ENCODE assay signal across 8 cellular contexts in the genomic region with DNA sequence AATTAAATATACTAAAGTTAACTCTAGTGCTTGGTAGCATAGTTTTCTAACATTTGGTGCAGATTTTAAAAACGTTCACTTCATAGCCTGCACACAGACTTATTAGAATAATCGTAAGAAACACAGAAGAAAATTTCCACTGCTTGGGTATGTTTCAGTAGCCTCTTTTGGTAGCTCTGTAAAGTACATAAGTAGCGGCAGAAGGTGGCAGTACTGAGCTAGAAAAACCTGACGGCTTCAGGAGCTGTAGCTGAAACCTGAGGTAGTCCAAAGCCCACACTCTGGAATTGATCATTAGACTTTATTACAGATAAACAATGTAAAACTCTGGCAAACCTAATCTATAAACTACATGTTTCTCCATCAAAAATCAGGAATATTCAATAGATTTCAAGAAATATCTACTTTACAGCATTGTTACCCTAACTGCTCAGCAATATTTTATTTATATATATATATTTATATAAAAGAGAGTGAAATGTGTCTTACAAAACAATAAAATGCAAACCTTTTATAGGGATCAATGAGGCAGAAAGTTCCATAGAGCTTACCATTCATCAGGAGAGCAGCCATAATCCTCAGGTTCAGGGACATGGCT.
DNase-seq lines count a peak whose midpoint lies in the region; ATAC-seq, FAIRE-seq and TF ChIP-seq lines count a peak whose summit lies in the region.

No MANE protein-coding gene starts in this region.

- no peak overlapping the region for H3K4me2 ChIP-seq in Karpas-422 (ENCODE audit: low read depth, low read length, poor library complexity, severe bottlenecking)

- TF ChIP-seq CTCF in Panc1 (IDR thresholded peaks at IDR 0.05) (peak; percentile 62), fibroblast of villous mesenchyme (IDR thresholded peaks at IDR 0.05; ENCODE audit: insufficient read depth, low read depth, low read length) (peak; percentile 66), omental fat pad (IDR thresholded peaks at IDR 0.05) (no peak), transverse colon (IDR thresholded peaks at IDR 0.05) (peak; percentile 62 to 73 (median 68))

- DNase-seq in Karpas-422, result peak; percentile 88
- DNase-seq in Panc1 (ENCODE audit: low read depth, low spot score), result peak; percentile 17
- DNase-seq in activated T-helper 1 cell treated with anti-CD3 and anti-CD28 coated beads, Interleukin-2, amount 50 U/mL, for 16 hours (ENCODE audit: low read depth in 1 of 2, low spot score in 1 of 2), result peak; percentile 10 to 21
- peak; percentile 68 for DNase-seq in fibroblast of villous mesenchyme (ENCODE audit: low read depth)
- DNase-seq in omental fat pad (ENCODE audit: low spot score), result peak; percentile 32
- DNase-seq in transverse colon, result peak; percentile 72

- 5 to 15% methylated on average over 2 to 4 of the region's 4 CpGs for WGBS in transverse colon (ENCODE audit: low coverage in 1 of 2), 2 donors

- H3K4me3 ChIP-seq in Karpas-422 (ENCODE audit: low read length), result no peak overlapping the region
- H3K4me3 ChIP-seq in Panc1 (ENCODE audit: low read depth in 2 of 2, low read length in 2 of 2), result no peak overlapping the region
- H3K4me3 ChIP-seq in fibroblast of villous mesenchyme (ENCODE audit: low read depth, low read length), result no peak overlapping the region
- H3K4me3 ChIP-seq in transverse colon, result no peak overlapping the region

- H3K27ac ChIP-seq in Karpas-422 (ENCODE audit: low read length) (0 out of 2 replicates have a peak overlapping the region, but pooled peaks have one; percentile 29), Panc1 (ENCODE audit: low read length) (no peak overlapping the region), transverse colon (no peak overlapping the region)

- 0 out of 2 replicates have a peak, but pooled peaks cover 2% of the 10 kb centered on the region for H3K79me2 ChIP-seq in Karpas-422 (ENCODE audit: low read length)

- intact Hi-C loops in Panc1 (cut with micrococcal nuclease; ENCODE audit: unreplicated experiment), result loop anchor here (2.0 to 10.0 kb wide), 2 partner anchors 206 to 296 kb away; no protein-coding TSS in a partner anchor
- intact Hi-C loops in transverse colon (cut with DNase I; ENCODE audit: low total_unique reads), result no loop called here

- POLR2A ChIA-PET in Panc1 (lab: Charles Lee), result no interaction called here

- no peaks in the 10 kb centered on the region for H3K9me2 ChIP-seq in Karpas-422 (replicated peaks; ENCODE audit: insufficient read depth, low read length)

- no peak overlapping the region for H2AFZ ChIP-seq in Karpas-422 (ENCODE audit: low read length)

- CTCF ChIA-PET in Panc1 (lab: Charles Lee), result no interaction called here

- H3K4me1 ChIP-seq in Karpas-422 (ENCODE audit: low read length) (no peaks in the 10 kb centered on the region; the same call in 1 of the 2 replicates), Panc1 (ENCODE audit: control insufficient read depth, insufficient read depth, low read length) (no peaks in the 10 kb centered on the region), transverse colon (peaks cover 0 to 3% (median 1%) of the 10 kb centered on the region in 4 donors)

- no peaks in the 10 kb centered on the region for H4K20me1 ChIP-seq in Karpas-422 (ENCODE audit: insufficient read depth, low read depth, low read length)

- H3K9me3 ChIP-seq in Karpas-422 (ENCODE audit: low read length), result no peaks in the 10 kb centered on the region
- H3K9me3 ChIP-seq in Panc1 (ENCODE audit: control insufficient read depth, insufficient read depth, low read depth, low read length), result no peaks in the 10 kb centered on the region
- H3K9me3 ChIP-seq in transverse colon, result no peaks in the 10 kb centered on the region

- no TSS peak for BruUV-seq in Panc1 (replicated peaks; lab: Mats Ljungman, UMichigan)

- ATAC-seq in GM21737 (IDR thresholded peaks at IDR 0.05; ENCODE audit: unreplicated experiment) (peak; percentile 91), Panc1 (peak; percentile 76), omental fat pad (ENCODE audit: low FRiP score) (peak; percentile 83)

- peak; percentile 92 for FAIRE-seq in G401.6 (lab: Jason Lieb, UNC)

- in situ Hi-C loops in Panc1 (cut with HindIII; ENCODE audit: low pct_unique_long_range_greater_than_20kb, low sequenced_read_pairs) (no loop called here), transverse colon (cut with MboI; ENCODE audit: low pct_ligation_motif_present in 1 of 4, low pct_unique_long_range_greater_than_20kb in 1 of 4, low sequenced_read_pairs in 3 of 4) (loop anchor here in 3 of 4 donors (5.0 to 25.0 kb wide), 5 partner anchors 186 to 299 kb away; no protein-coding TSS in a partner anchor)

- peaks cover 4% of the 10 kb centered on the region; the same call in 1 of the 2 replicates for H3K36me3 ChIP-seq in Karpas-422 (ENCODE audit: insufficient read depth, low read length)
- no peaks in the 10 kb centered on the region for H3K36me3 ChIP-seq in Panc1 (ENCODE audit: control insufficient read depth, insufficient read depth, low read length)
- H3K36me3 ChIP-seq in transverse colon, result no peaks in the 10 kb centered on the region

- no peak overlapping the region for H3K9ac ChIP-seq in Karpas-422 (ENCODE audit: low read length)

- H3K27me3 ChIP-seq in Karpas-422 (ENCODE audit: low read length) (no peaks in the 10 kb centered on the region), Panc1 (ENCODE audit: control insufficient read depth, insufficient read depth, low read length) (no peaks in the 10 kb centered on the region), transverse colon (no peaks in the 10 kb centered on the region)

- no peak for TF ChIP-seq POLR2A in transverse colon (IDR thresholded peaks at IDR 0.05)

- TF ChIP-seq EP300 in transverse colon (IDR thresholded peaks at IDR 0.05; ENCODE audit: low read depth), result no peak

Comparison
In these comparisons a context has a peak if more than half of its experiments do, and no peak if none do; other contexts are left out.
1. DNase-seq: peak in every context shown above with its lines; median percentile 88 in Karpas-422; 72 in transverse colon; 68 in fibroblast of villous mesenchyme; 32 in omental fat pad; 17 in Panc1; 16 in activated T-helper 1 cell treated with anti-CD3 and anti-CD28 coated beads, Interleukin-2, amount 50 U/mL, for 16 hours.
2. CTCF ChIP-seq: peak in Panc1 (single experiment), fibroblast of villous mesenchyme (single experiment) and transverse colon (5 of 5); none in omental fat pad (0 of 3).
3. Peak in every context shown above with its lines, with median percentiles within 50 percentile points of each other: ATAC-seq.